ENCODE assay signal across 9 cellular contexts in the genomic region with DNA sequence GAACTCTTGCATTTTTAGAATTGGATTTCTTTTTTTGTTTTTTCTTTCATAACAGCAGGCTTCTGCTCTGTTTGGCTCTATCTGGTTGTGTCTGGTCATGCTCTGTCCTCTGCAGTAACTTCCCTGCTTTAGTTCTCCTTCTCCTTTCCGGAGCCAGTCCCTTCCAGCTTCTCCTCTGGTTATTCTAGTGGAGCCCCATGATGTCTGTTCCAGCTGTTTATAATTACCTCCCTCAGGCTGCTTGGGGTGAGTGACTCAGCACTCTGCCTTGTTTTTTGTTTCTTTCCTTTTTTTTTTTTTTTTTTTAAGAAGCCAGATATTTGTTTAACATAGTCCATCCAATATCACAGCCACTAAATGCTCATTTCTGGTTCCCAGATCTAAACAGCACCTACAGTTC.
DNase-seq lines count a peak whose midpoint lies in the region; ATAC-seq and TF ChIP-seq lines count a peak whose summit lies in the region.
"Had no signal": no experiment of that assay in that cellular context is flagged by ENCODE, and none has a peak within 500 bp of the region (broad histone marks: within the 10 kb centered on the region; RNA-seq: fewer than 3 reads in every experiment).

No MANE protein-coding gene starts in this region.

- CTCF ChIA-PET in AG04449 (lab: Yijun Ruan, JAX): interaction anchor here (1.0 to 2.1 kb wide), 3 partner anchors 11 to 411 kb away, joined by 3 to 7 read pairs (median 6); no protein-coding TSS in a partner anchor

- intact Hi-C loops in lower lobe of right lung (cut with DNase I): no loop called here

- POLR2A ChIA-PET in AG04449 (lab: Yijun Ruan, JAX): interaction anchor here (2.7 kb wide), 1 partner anchor 410 kb away, joined by 17 read pairs; the partner anchor contains the start of gene MAFB

- H3K4me3 ChIP-seq in AG04449 (ENCODE audit: low read depth, low read length) (no peak overlapping the region), MG63 (no peak overlapping the region), lower lobe of right lung (no peak overlapping the region)

- H3K27ac ChIP-seq in lower lobe of right lung: no peak overlapping the region

- DNase-seq in AG04449 (ENCODE audit: low read depth, low spot score) (peak; percentile 37), MG63 (peak; percentile 64), dedifferentiated amniotic fluid mesenchymal stem cell (ENCODE audit: extremely low spot score) (peak; percentile 90), lower lobe of right lung (no peak), HCEC 1CT (no peak), NK-92 (lab: John Stamatoyannopoulos, UW; ENCODE audit: unreplicated experiment) (no peak), GF-D8 (lab: John Stamatoyannopoulos, UW) (no peak)
- DNase-seq: T-helper 1 cell had no signal

- H3K9me3 ChIP-seq in MG63 (no peaks in the 10 kb centered on the region), lower lobe of right lung (no peaks in the 10 kb centered on the region)

- H3K27me3 ChIP-seq in MG63 (no peaks in the 10 kb centered on the region), lower lobe of right lung (ENCODE audit: low read depth) (no peaks in the 10 kb centered on the region)

- ATAC-seq in lower lobe of right lung (peak; percentile 68 to 89), GM21360 (IDR thresholded peaks at IDR 0.05; ENCODE audit: unreplicated experiment) (no peak)

- no peaks in the 10 kb centered on the region for H3K36me3 ChIP-seq in MG63
- H3K36me3 ChIP-seq in lower lobe of right lung: no peaks in the 10 kb centered on the region

- no peak for TF ChIP-seq CTCF in AG04449 (IDR thresholded peaks at IDR 0.05; ENCODE audit: insufficient read depth, low read length, missing control alignments)
- TF ChIP-seq CTCF in lower lobe of right lung (IDR thresholded peaks at IDR 0.05): no peak

- H3K4me1 ChIP-seq in lower lobe of right lung: peaks cover 16% of the 10 kb centered on the region

Comparison
In these comparisons a context has a peak if more than half of its experiments do, and no peak if none do; other contexts are left out.
1. DNase-seq: peak in AG04449 (single experiment), MG63 (single experiment) and dedifferentiated amniotic fluid mesenchymal stem cell (single experiment); none in lower lobe of right lung (single experiment), HCEC 1CT (single experiment), NK-92 (single experiment) and GF-D8 (single experiment).